In the genomic region with DNA sequence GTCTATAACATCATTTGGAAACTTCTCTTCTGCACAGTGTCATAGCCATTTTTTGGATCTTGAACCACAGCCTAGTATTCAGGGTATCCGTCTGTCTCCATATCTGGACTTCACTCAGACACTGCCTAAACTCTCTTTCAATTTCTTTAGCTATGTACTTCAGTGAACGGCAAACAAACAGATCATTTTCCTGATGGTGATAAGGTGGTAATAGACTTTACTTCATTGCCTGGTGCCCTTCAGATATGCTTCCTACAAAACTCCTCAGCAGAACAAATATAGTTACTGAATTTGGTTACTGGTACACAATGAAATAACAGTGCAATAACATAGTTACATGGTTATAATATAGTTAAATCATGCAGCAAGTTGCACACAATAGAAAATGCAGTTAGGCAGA, we compare ENCODE assay signal across 25 cellular contexts.
"Had no signal": no experiment of that assay in that cellular context is flagged by ENCODE, and none has a peak within 500 bp of the region (broad histone marks: within the 10 kb centered on the region; RNA-seq: fewer than 3 reads in every experiment).

No MANE protein-coding gene starts in this region.

- FAIRE-seq: small intestine had no signal

- ATAC-seq: natural killer cell; psoas muscle; right cardiac atrium; right lobe of liver; stimulated activated effector memory CD8-positive, alpha-beta T cell treated with anti-CD3 and anti-CD28 coated beads, Interleukin-12 subunit alpha, Interleukin-12 subunit beta, amount 100 ng/mL, for 72 hours; stimulated activated naive B cell treated with anti-CD40 and anti-IgM and Interleukin-4, amounts not matched to agents 10 μg/mL and 1 μg/mL and 100 μg/mL, for 72 hours had no signal

- H3K36me3 ChIP-seq: neural progenitor cell, ovary, right lobe of liver, sigmoid colon, stomach, thoracic aorta, thyroid gland, tibial nerve, upper lobe of left lung, uterus had no signal

- H3K4me1 ChIP-seq: parathyroid adenoma, psoas muscle, right lobe of liver, sigmoid colon, stomach, thyroid gland, upper lobe of left lung, uterus had no signal

- DNase-seq: natural killer cell; occipital lobe; ovary; posterior cingulate gyrus; psoas muscle; right cardiac atrium; right lobe of liver; sigmoid colon; small intestine; stimulated activated CD4-positive, alpha-beta T cell treated with anti-CD3 and anti-CD28 coated beads, Interleukin-15, amount 100 ng/mL, for 24 hours; stimulated activated CD4-positive, alpha-beta T cell treated with anti-CD3 and anti-CD28 coated beads, Interleukin-2, amount 100 ng/mL, for 24 hours; stimulated activated CD4-positive, alpha-beta T cell treated with anti-CD3 and anti-CD28 coated beads, Interleukin-2, amount 100 ng/mL, for 48 hours; stimulated activated CD4-positive, alpha-beta T cell treated with anti-CD3 and anti-CD28 coated beads, Interleukin-4, amount 100 ng/mL, for 24 hours; stimulated activated naive B cell treated with anti-CD40 and anti-IgM and Interleukin-4, amounts not matched to agents 10 μg/mL and 1 μg/mL and 100 μg/mL, for 72 hours; stimulated activated naive CD4-positive, alpha-beta T cell treated with Interleukin-2 at 50 U/mL for 16 hours; stomach; thyroid gland; trophoblast cell; upper lobe of left lung; uterus had no signal

- H3K4me3 ChIP-seq: neural progenitor cell, ovary, psoas muscle, right lobe of liver, sigmoid colon, stomach, thoracic aorta, thyroid gland, tibial nerve, upper lobe of left lung, uterus had no signal

- H3K9me3 ChIP-seq: ovary, psoas muscle, right lobe of liver, sigmoid colon, stomach, thoracic aorta, thyroid gland, tibial nerve, upper lobe of left lung, uterus had no signal

- H3K27ac ChIP-seq: neural progenitor cell, ovary, parathyroid adenoma, psoas muscle, right lobe of liver, sigmoid colon, stomach, thoracic aorta, thyroid gland, tibial nerve, upper lobe of left lung, uterus had no signal

- H3K27me3 ChIP-seq: neural progenitor cell, ovary, right lobe of liver, sigmoid colon, stomach, thyroid gland, tibial nerve, upper lobe of left lung, uterus had no signal
